Comparison of ENCODE assay signal across 8 cellular contexts in the genomic region with DNA sequence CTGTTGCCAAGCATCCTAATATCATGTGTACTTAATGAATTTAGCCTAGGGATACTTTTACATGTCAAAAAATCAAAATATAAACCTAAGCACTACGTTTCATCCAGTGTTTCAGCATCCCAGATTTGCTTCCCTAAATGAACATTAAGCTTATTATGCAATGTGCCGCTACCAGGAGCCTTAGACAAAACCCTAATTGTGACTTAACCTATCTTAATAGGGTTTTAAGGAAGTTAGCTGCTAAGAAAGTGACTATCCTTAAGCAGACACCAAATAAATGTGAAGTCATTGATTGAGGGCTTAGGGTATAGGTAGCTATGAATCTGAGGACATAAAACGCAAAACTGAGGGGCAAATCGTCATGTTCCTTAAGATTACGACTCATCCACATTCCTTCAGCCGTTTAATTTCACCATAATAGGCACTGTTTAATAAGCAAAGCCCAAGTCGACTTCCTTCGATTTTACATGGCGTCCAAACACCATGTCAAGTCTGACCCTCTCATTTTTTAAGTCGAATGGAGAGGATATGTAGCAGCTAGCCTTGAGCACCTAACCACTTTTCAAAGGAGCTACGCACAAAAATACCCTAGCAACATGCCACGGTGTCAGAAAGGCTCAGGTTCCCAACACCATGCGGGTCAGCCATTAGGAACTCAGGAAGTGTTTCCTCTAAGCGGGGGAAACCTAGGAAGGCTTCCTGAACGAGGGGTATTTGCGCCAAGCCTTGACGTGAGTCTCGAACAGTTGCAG. TPM values are rescaled to one million over a fixed set of nuclear protein-coding genes. Genes with fewer than 3 reads are reported as not detected.
DNase-seq lines count a peak whose midpoint lies in the region; ATAC-seq and TF ChIP-seq lines count a peak whose summit lies in the region.

No MANE protein-coding gene starts in this region.

- H4K8ac ChIP-seq in H9 (replicated peaks; ENCODE audit: insufficient read length, low read depth, low read length) = no peak overlapping the region

- no peak overlapping the region for H3T11ph ChIP-seq in H9 (ENCODE audit: low read length)

- H3K27ac ChIP-seq in AG04450 (ENCODE audit: low read depth, low read length) (peak overlapping the region; percentile 98), H9 (ENCODE audit: insufficient read length, low read depth, low read length) (peak overlapping the region; percentile 27)

- H3K4me3 ChIP-seq in AG04450 (ENCODE audit: low read depth, low read length) = peak overlapping the region; percentile 96

- H3K9me3 ChIP-seq in AG04450 (ENCODE audit: control insufficient read depth, insufficient read depth, low read length) (peaks cover 4% of the 10 kb centered on the region; the same call in 1 of the 2 replicates), H9 (ENCODE audit: control insufficient read depth, low read depth, low read length) (no peaks in the 10 kb centered on the region)

- H2AK5ac ChIP-seq in H9 (ENCODE audit: insufficient read length, low read length) = no peak overlapping the region

- H4K5ac ChIP-seq in H9 (ENCODE audit: insufficient read length, low read depth, low read length) = no peak overlapping the region

- H3K36me3 Mint-ChIP-seq in H9 (ENCODE audit: insufficient read depth in 1 of 3, low read depth in 3 of 3) (peaks cover 4 to 19% (median 13%) of the 10 kb centered on the region in 3 experiments; a peak in 6 of 7 replicates), progenitor cell of endocrine pancreas (ENCODE audit: insufficient read depth) (peaks cover 3% of the 10 kb centered on the region)

- H4K91ac ChIP-seq in H9 (ENCODE audit: insufficient read length, low read depth, low read length) = no peak overlapping the region

- no peak overlapping the region for H2BK15ac ChIP-seq in H9 (ENCODE audit: low read depth, low read length)

- H3K9ac ChIP-seq in H9 (ENCODE audit: extremely low read depth, insufficient read length, low read length) = peak overlapping the region; percentile 64

- no peaks in the 10 kb centered on the region for H3K27me3 Mint-ChIP-seq in H9 (ENCODE audit: low read depth)
- no peaks in the 10 kb centered on the region for H3K27me3 Mint-ChIP-seq in progenitor cell of endocrine pancreas

- peak overlapping the region; percentile 87 to 96 (median 87) for H3K27ac Mint-ChIP-seq in H9
- peak overlapping the region; percentile 87 for H3K27ac Mint-ChIP-seq in progenitor cell of endocrine pancreas

- no peak overlapping the region for H2AFZ ChIP-seq in H9 (ENCODE audit: low read length)

- POLR2A ChIA-PET in AG04450 (lab: Yijun Ruan, JAX) = interaction anchor here (0.6 to 2.0 kb wide), 16 partner anchors 8 to 372 kb away, joined by 3 to 20 read pairs (median 4); a partner anchor contains a TSS

- H3K4me1 Mint-ChIP-seq in H9 (peaks cover 56 to 57% of the 10 kb centered on the region in 2 experiments), progenitor cell of endocrine pancreas (ENCODE audit: low read depth) (peaks cover 30% of the 10 kb centered on the region)

- ATAC-seq in GM19351 (IDR thresholded peaks at IDR 0.05; ENCODE audit: unreplicated experiment) = no peak

- WGBS in H9 (ENCODE audit: extremely low coverage, insufficient read length, low lambda C conversion rate) = no CpG with 5 or more reads among the region's 18 CpGs

- H3K18ac ChIP-seq in H9 (ENCODE audit: insufficient read length, low read depth, low read length) = peak overlapping the region; percentile 89

- no peak overlapping the region for H3K56ac ChIP-seq in H9 (ENCODE audit: insufficient read length, low read depth, low read length)

- H3K4me3 Mint-ChIP-seq in H9 (peak overlapping the region; percentile 100), progenitor cell of endocrine pancreas (ENCODE audit: low read depth) (peak overlapping the region; percentile 92)

- H4K20me1 ChIP-seq in H9 (ENCODE audit: control insufficient read depth, insufficient read depth, insufficient read length) = no peaks in the 10 kb centered on the region

- CTCF ChIA-PET in AG04450 (lab: Charles Lee) = interaction anchor here (0.8 to 1.1 kb wide), 2 partner anchors 15 to 31 kb away, joined by 3 to 4 read pairs; no protein-coding TSS in a partner anchor

- H3K4ac ChIP-seq in H9 (ENCODE audit: low read depth, low read length) = no peak overlapping the region

- H2BK120ac ChIP-seq in H9 (ENCODE audit: low read depth, low read length, poor library complexity, severe bottlenecking) = no peak overlapping the region

- no peak overlapping the region for H2BK20ac ChIP-seq in H9 (ENCODE audit: low read depth, low read length, poor library complexity, severe bottlenecking)

- H3K4me2 ChIP-seq in H9 (ENCODE audit: insufficient read depth, insufficient read length, low read length) = peak overlapping the region; percentile 60

- H3K23ac ChIP-seq in H9 (ENCODE audit: insufficient read length, low read depth, low read length) = no peak overlapping the region

- TF ChIP-seq CTCF in AG04450 (IDR thresholded peaks at IDR 0.05; ENCODE audit: low read depth, low read length) (no peak), H9 (conservative IDR thresholded peaks at IDR 0.05) (no peak), progenitor cell of endocrine pancreas (IDR thresholded peaks at IDR 0.05; ENCODE audit: unreplicated experiment) (no peak)

- H2BK12ac ChIP-seq in H9 (ENCODE audit: insufficient read length, low read depth, low read length) = no peak overlapping the region

- H3K4me1 ChIP-seq in H9 (ENCODE audit: insufficient read depth, low read length) = 0 out of 2 replicates have a peak, but pooled peaks cover 2% of the 10 kb centered on the region

- H3K79me2 ChIP-seq in H9 (ENCODE audit: insufficient read depth, low read length) = peaks cover 68% of the 10 kb centered on the region

- H3K23me2 ChIP-seq in H9 (ENCODE audit: insufficient read length, low read depth, low read length, poor library complexity, severe bottlenecking) = peaks cover 9% of the 10 kb centered on the region

- H2BK5ac ChIP-seq in H9 (ENCODE audit: insufficient read length, low read length) = no peak overlapping the region

- no peaks in the 10 kb centered on the region for H3K27me3 ChIP-seq in AG04450 (ENCODE audit: control insufficient read depth, insufficient read depth, low read length)
- no peaks in the 10 kb centered on the region for H3K27me3 ChIP-seq in H9 (ENCODE audit: insufficient read depth, low read length)

- H3K14ac ChIP-seq in H9 (ENCODE audit: insufficient read depth, low read length) = peak overlapping the region; percentile 91

- H3K79me1 ChIP-seq in H9 (ENCODE audit: insufficient read depth, low read depth, low read length, poor library complexity, severe bottlenecking) = no peaks in the 10 kb centered on the region

- DNase-seq in AG04450 (ENCODE audit: low read depth, low spot score) (peak; percentile 11), H9 (no peak), SKM-1 treated with dmso at 0.1 percent for 144 hours (lab: John Stamatoyannopoulos, UW; ENCODE audit: unreplicated experiment) (peak; percentile 73), fibroblast of gingiva (ENCODE audit: low read depth) (peak; percentile 55), progenitor cell of endocrine pancreas (ENCODE audit: low spot score, unreplicated experiment) (no peak), HuH-7.5 (ENCODE audit: low spot score) (no peak)
- no peak for DNase-seq in stimulated activated naive CD4-positive, alpha-beta T cell treated with Interleukin-2 at 50 U/mL for 16 hours (lab: John Stamatoyannopoulos, UW)

- no peaks in the 10 kb centered on the region; a peak in 1 of 5 replicates for H3K9me3 Mint-ChIP-seq in H9
- H3K9me3 Mint-ChIP-seq in progenitor cell of endocrine pancreas (ENCODE audit: low read depth) = no peaks in the 10 kb centered on the region

RNA-seq across cellular contexts. Expression of a gene that starts 1.1 kb away (rescaled TPM):
- polyA plus RNA-seq in AG04450 (2011; rRNA removed) = 707 and 731 TPM in 2 replicates
- polyA minus RNA-seq in AG04450 (2011; rRNA and poly(A)+ RNA removed) = 1,398 and 1,782 TPM in 2 replicates
- total RNA-seq in H9 (2021) (340 and 364 TPM in 2 replicates), progenitor cell of endocrine pancreas (388 and 399 TPM in 2 replicates)

RNA-seq across cellular contexts. Expression of a gene that starts 1.4 kb away (rescaled TPM):
- polyA plus RNA-seq in AG04450 (2011; rRNA removed) = 788 and 1,080 TPM in 2 replicates
- polyA minus RNA-seq in AG04450 (2011; rRNA and poly(A)+ RNA removed) = 366 and 582 TPM in 2 replicates
- total RNA-seq in H9 (2021) = 385 and 399 TPM in 2 replicates
- total RNA-seq in progenitor cell of endocrine pancreas = 445 and 460 TPM in 2 replicates

RNA-seq across cellular contexts. Expression of a gene that starts 41.7 kb away (rescaled TPM):
- polyA plus RNA-seq in AG04450 (2011; rRNA removed) = 25.4 and 27.0 TPM in 2 replicates
- 50.5 and 58.7 TPM in 2 replicates for polyA minus RNA-seq in AG04450 (2011; rRNA and poly(A)+ RNA removed)
- total RNA-seq in H9 (2021) (31.0 and 33.9 TPM in 2 replicates), progenitor cell of endocrine pancreas (63.6 and 67.0 TPM in 2 replicates)

Comparison
In these comparisons a context has a peak if more than half of its experiments do, and no peak if none do; other contexts are left out.
1. DNase-seq: peak in AG04450 (single experiment), SKM-1 treated with dmso at 0.1 percent for 144 hours (single experiment) and fibroblast of gingiva (single experiment); none in H9 (single experiment), progenitor cell of endocrine pancreas (single experiment), stimulated activated naive CD4-positive, alpha-beta T cell treated with Interleukin-2 at 50 U/mL for 16 hours (single experiment) and HuH-7.5 (single experiment).